Comparison of ENCODE assay signal across 12 cellular contexts in the genomic region with DNA sequence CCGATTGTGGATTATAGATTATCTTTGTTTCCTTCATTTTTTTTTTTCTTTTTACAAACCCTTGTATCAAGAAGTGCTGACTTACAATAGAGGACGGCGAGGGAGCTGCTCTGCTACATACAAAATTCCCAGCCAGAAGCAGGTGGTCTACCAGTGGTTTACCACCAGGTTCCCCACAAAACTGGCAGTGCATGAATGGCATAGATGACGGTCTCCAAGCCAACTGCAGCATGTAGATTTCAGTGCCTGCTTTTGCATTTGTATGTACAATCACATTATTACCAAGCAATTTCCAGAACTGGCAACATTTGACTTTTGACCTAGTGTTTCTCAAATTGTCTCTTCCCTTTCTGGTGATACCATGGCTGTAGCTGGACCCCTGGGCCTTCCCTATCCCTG.
DNase-seq lines count a peak whose midpoint lies in the region; ATAC-seq and TF ChIP-seq lines count a peak whose summit lies in the region.
"Had no signal": no experiment of that assay in that cellular context is flagged by ENCODE, and none has a peak within 500 bp of the region (broad histone marks: within the 10 kb centered on the region; RNA-seq: fewer than 3 reads in every experiment).

No MANE protein-coding gene starts in this region.

- H3K4me2 ChIP-seq in Loucy (ENCODE audit: low read depth, low read length, poor library complexity, severe bottlenecking) (no peak overlapping the region), fibroblast of lung (ENCODE audit: extremely low read depth, insufficient read depth, low read length) (peak overlapping the region; percentile 55), neural progenitor cell (no peak overlapping the region)

- H3K9me3 Mint-ChIP-seq in activated T-cell treated with anti-CD3 and anti-CD28 coated beads, Interleukin-2, amount 50 U/mL, for 4 hours = no peaks in the 10 kb centered on the region
- no peaks in the 10 kb centered on the region for H3K9me3 Mint-ChIP-seq in stimulated activated memory B cell treated with anti-CD40 and anti-IgM and Interleukin-4, amounts not matched to agents 10 μg/mL and 1 μg/mL and 100 μg/mL, for 72 hours
- no peaks in the 10 kb centered on the region for H3K9me3 Mint-ChIP-seq in neural progenitor cell
- H3K9me3 Mint-ChIP-seq: endodermal cell, IgD-negative memory B cell, natural killer cell had no signal

- no peak for DNase-seq in activated T-cell treated with anti-CD3 and anti-CD28 coated beads, Interleukin-2, amount 50 U/mL, for 4 hours
- DNase-seq in activated T-cell treated with anti-CD3 and anti-CD28 coated beads, Interleukin-2, amount 50 U/mL, for 1 hour = no peak
- no peak for DNase-seq in fibroblast of lung (ENCODE audit: low read depth in 2 of 2)
- no peak for DNase-seq in stimulated activated CD4-positive, alpha-beta T cell treated with anti-CD3 and anti-CD28 coated beads, Interleukin-2, amount 100 ng/mL, for 24 hours
- DNase-seq in neural progenitor cell (ENCODE audit: low spot score) = no peak
- DNase-seq: natural killer cell, NCI-H1048 had no signal

- H3K9me3 ChIP-seq in Loucy (ENCODE audit: insufficient read depth, low read depth, low read length) (no peaks in the 10 kb centered on the region), fibroblast of lung (ENCODE audit: control insufficient read depth, insufficient read depth, low read depth, low read length) (no peaks in the 10 kb centered on the region), neural progenitor cell (ENCODE audit: low read depth) (no peaks in the 10 kb centered on the region)

- no peaks in the 10 kb centered on the region for H3K36me3 Mint-ChIP-seq in activated T-cell treated with anti-CD3 and anti-CD28 coated beads, Interleukin-2, amount 50 U/mL, for 4 hours (ENCODE audit: insufficient read depth)
- no peaks in the 10 kb centered on the region for H3K36me3 Mint-ChIP-seq in stimulated activated memory B cell treated with anti-CD40 and anti-IgM and Interleukin-4, amounts not matched to agents 10 μg/mL and 1 μg/mL and 100 μg/mL, for 72 hours
- no peaks in the 10 kb centered on the region for H3K36me3 Mint-ChIP-seq in neural progenitor cell
- H3K36me3 Mint-ChIP-seq: natural killer cell had no signal

- no peaks in the 10 kb centered on the region for H3K27me3 ChIP-seq in Loucy (ENCODE audit: insufficient read depth, low read length, poor library complexity, severe bottlenecking)
- H3K27me3 ChIP-seq in fibroblast of lung (ENCODE audit: control insufficient read depth, insufficient read depth, low read length) = peaks cover 4% of the 10 kb centered on the region
- no peaks in the 10 kb centered on the region for H3K27me3 ChIP-seq in neural progenitor cell

- H3K4me3 ChIP-seq in Loucy (ENCODE audit: low read length, poor library complexity, severe bottlenecking) = no peak overlapping the region
- H3K4me3 ChIP-seq in fibroblast of lung (replicated peaks in 1 of 4; ENCODE audit: control extremely low read depth in 1 of 4, insufficient read depth in 1 of 4, low read depth in 3 of 4, low read length in 4 of 4) = peak overlapping the region in 2 of 4 experiments; percentile 44 to 59
- H3K4me3 ChIP-seq in neural progenitor cell = no peak overlapping the region

- H3K9ac ChIP-seq in Loucy (ENCODE audit: low read depth, low read length, poor library complexity, severe bottlenecking) = no peak overlapping the region
- no peak overlapping the region for H3K9ac ChIP-seq in fibroblast of lung (ENCODE audit: insufficient read depth, low read length)
- H3K9ac ChIP-seq in neural progenitor cell = no peak overlapping the region

- no peaks in the 10 kb centered on the region for H3K9me2 ChIP-seq in Loucy (replicated peaks; ENCODE audit: low read depth, low read length)

- no peaks in the 10 kb centered on the region for H3F3A ChIP-seq in Loucy (ENCODE audit: low read depth)
- H3F3A ChIP-seq in neural progenitor cell (ENCODE audit: low read depth) = no peaks in the 10 kb centered on the region

- no peaks in the 10 kb centered on the region for H4K20me1 ChIP-seq in Loucy (ENCODE audit: insufficient read depth, low read length, poor library complexity, severe bottlenecking)
- no peaks in the 10 kb centered on the region for H4K20me1 ChIP-seq in fibroblast of lung (ENCODE audit: control insufficient read depth, extremely low read depth, insufficient read depth, low read length)
- no peaks in the 10 kb centered on the region for H4K20me1 ChIP-seq in neural progenitor cell (ENCODE audit: low read depth)

- H3K27ac ChIP-seq in fibroblast of lung (ENCODE audit: insufficient read depth, low read length) = no peak overlapping the region
- H3K27ac ChIP-seq in neural progenitor cell = no peak overlapping the region

- peak overlapping the region; percentile 48 for H3K4me3 Mint-ChIP-seq in activated T-cell treated with anti-CD3 and anti-CD28 coated beads, Interleukin-2, amount 50 U/mL, for 4 hours
- H3K4me3 Mint-ChIP-seq in stimulated activated memory B cell treated with anti-CD40 and anti-IgM and Interleukin-4, amounts not matched to agents 10 μg/mL and 1 μg/mL and 100 μg/mL, for 72 hours = no peak overlapping the region
- no peak overlapping the region for H3K4me3 Mint-ChIP-seq in neural progenitor cell
- H3K4me3 Mint-ChIP-seq: endodermal cell, IgD-negative memory B cell, natural killer cell had no signal

- H3K79me2 ChIP-seq in Loucy (ENCODE audit: insufficient read depth, low read length) = no peaks in the 10 kb centered on the region
- no peaks in the 10 kb centered on the region for H3K79me2 ChIP-seq in fibroblast of lung (ENCODE audit: control insufficient read depth, insufficient read depth, low read length)
- no peaks in the 10 kb centered on the region for H3K79me2 ChIP-seq in neural progenitor cell (ENCODE audit: low read depth)

- peaks cover 2% of the 10 kb centered on the region for H3K27me3 Mint-ChIP-seq in activated T-cell treated with anti-CD3 and anti-CD28 coated beads, Interleukin-2, amount 50 U/mL, for 4 hours (ENCODE audit: low read depth)
- H3K27me3 Mint-ChIP-seq in stimulated activated memory B cell treated with anti-CD40 and anti-IgM and Interleukin-4, amounts not matched to agents 10 μg/mL and 1 μg/mL and 100 μg/mL, for 72 hours = no peaks in the 10 kb centered on the region
- peaks cover 4% of the 10 kb centered on the region for H3K27me3 Mint-ChIP-seq in neural progenitor cell (ENCODE audit: insufficient read depth, low read depth)

- ATAC-seq in activated T-cell treated with anti-CD3 and anti-CD28 coated beads, Interleukin-2, amount 50 U/mL, for 4 hours = no peak
- ATAC-seq in stimulated activated memory B cell treated with anti-CD40 and anti-IgM and Interleukin-4, amounts not matched to agents 10 μg/mL and 1 μg/mL and 100 μg/mL, for 72 hours = no peak
- ATAC-seq in HG03354 (IDR thresholded peaks at IDR 0.05; ENCODE audit: poor library complexity, severe bottlenecking, unreplicated experiment) = no peak

- H3K4me1 ChIP-seq in Loucy (ENCODE audit: insufficient read depth, low read length, poor library complexity, severe bottlenecking) (no peaks in the 10 kb centered on the region), fibroblast of lung (ENCODE audit: control insufficient read depth, extremely low read depth, insufficient read depth, low read length) (peaks cover 6% of the 10 kb centered on the region), neural progenitor cell (no peaks in the 10 kb centered on the region)

- no peak for TF ChIP-seq CTCF in Loucy (conservative IDR thresholded peaks at IDR 0.05; ENCODE audit: low read length)
- TF ChIP-seq CTCF in fibroblast of lung (conservative IDR thresholded peaks at IDR 0.05 in 1 of 2, IDR thresholded peaks at IDR 0.05 in 1 of 2; ENCODE audit: low read depth in 1 of 2, low read length in 2 of 2) = no peak
- no peak for TF ChIP-seq CTCF in neural progenitor cell (IDR thresholded peaks at IDR 0.05)

- H3K27ac Mint-ChIP-seq in stimulated activated memory B cell treated with anti-CD40 and anti-IgM and Interleukin-4, amounts not matched to agents 10 μg/mL and 1 μg/mL and 100 μg/mL, for 72 hours = peak overlapping the region; percentile 13
- H3K27ac Mint-ChIP-seq in neural progenitor cell = no peak overlapping the region
- H3K27ac Mint-ChIP-seq: endodermal cell, IgD-negative memory B cell, natural killer cell had no signal

- H3K4me1 Mint-ChIP-seq in activated T-cell treated with anti-CD3 and anti-CD28 coated beads, Interleukin-2, amount 50 U/mL, for 4 hours (ENCODE audit: low read depth) = peaks cover 11% of the 10 kb centered on the region
- H3K4me1 Mint-ChIP-seq in stimulated activated memory B cell treated with anti-CD40 and anti-IgM and Interleukin-4, amounts not matched to agents 10 μg/mL and 1 μg/mL and 100 μg/mL, for 72 hours = peaks cover 18% of the 10 kb centered on the region
- H3K4me1 Mint-ChIP-seq in neural progenitor cell = peaks cover 2% of the 10 kb centered on the region

- H2AFZ ChIP-seq in Loucy (ENCODE audit: low read length) (peak overlapping the region; percentile 37), fibroblast of lung (ENCODE audit: low read length) (peak overlapping the region; percentile 41), neural progenitor cell (replicated peaks) (no peak overlapping the region)

- no peaks in the 10 kb centered on the region for H3K36me3 ChIP-seq in Loucy (ENCODE audit: insufficient read depth, low read length)
- H3K36me3 ChIP-seq in fibroblast of lung (ENCODE audit: control insufficient read depth, insufficient read depth, low read length) = no peaks in the 10 kb centered on the region
- no peaks in the 10 kb centered on the region for H3K36me3 ChIP-seq in neural progenitor cell
